ENCODE assay signal across 1 cellular context in genomic region chr11:95850137-95850536, GRCh38.
TF ChIP-seq lines count a peak whose summit lies in the region.

No MANE protein-coding gene starts in this region.

TF ChIP-seq in IMR-90, 13 proteins besides CTCF, POLR2A, EP300 and RAD21 (continued from another document):
- TF ChIP-seq USF2 (IDR thresholded peaks at IDR 0.05; ENCODE audit: low read depth, low read length) (no peak), RFX5 (IDR thresholded peaks at IDR 0.05; ENCODE audit: low read depth, low read length) (no peak), FOS (IDR thresholded peaks at IDR 0.05; ENCODE audit: low read depth, low read length) (peak; percentile 13; the same call in 1 of the 2 replicates), RCOR1 (IDR thresholded peaks at IDR 0.05; ENCODE audit: insufficient replicate concordance, low read length) (no peak), MAFK (IDR thresholded peaks at IDR 0.05; ENCODE audit: low read depth, low read length) (no peak)
TF ChIP-seq in IMR-90: peak in this region for 1.
